ENCODE assay signal across 9 cellular contexts in the genomic region with DNA sequence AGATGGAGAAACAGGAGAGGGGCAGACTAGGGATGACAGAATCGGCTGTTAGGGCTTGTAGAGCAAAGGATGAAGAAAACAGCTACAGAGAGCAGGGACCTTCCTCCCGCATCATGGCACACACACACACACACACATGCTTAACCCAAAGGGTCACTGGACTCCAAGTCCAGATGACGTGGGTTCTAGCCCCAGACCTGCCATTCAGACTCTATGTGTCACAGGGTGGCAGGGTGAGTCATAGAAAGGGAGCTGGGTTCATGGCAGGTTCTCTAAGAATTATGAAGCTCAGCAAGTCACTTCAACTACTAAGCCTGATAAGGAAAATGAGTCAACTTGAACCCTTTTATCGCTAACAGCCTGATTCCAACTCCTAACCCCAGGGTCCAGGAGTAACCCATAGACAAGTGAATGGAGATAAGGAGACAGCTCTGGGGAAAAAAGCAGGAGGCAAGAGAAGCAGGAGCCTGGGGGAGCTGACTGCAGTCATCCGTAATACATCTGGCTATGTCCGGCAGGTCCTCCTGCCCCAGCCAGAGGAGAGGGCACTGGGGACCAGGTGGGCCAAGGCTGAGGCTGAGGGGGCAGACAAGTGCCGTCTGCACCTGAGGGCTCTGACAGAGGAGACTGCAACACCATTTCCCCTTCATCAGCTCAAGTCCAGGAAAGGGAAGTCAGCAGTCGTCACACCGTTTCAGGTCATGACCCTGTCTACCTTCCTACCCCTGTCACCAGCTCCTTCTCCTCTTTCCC. TPM values are rescaled to one million over a fixed set of nuclear protein-coding genes. Genes with fewer than 3 reads are reported as not detected.
A peak's percentile ranks its signal among the peaks of the same experiment; 100 is the strongest.
DNase-seq lines count a peak whose midpoint lies in the region; ATAC-seq and TF ChIP-seq lines count a peak whose summit lies in the region.
"Had no signal": no experiment of that assay in that cellular context is flagged by ENCODE, and none has a peak within 500 bp of the region (broad histone marks: within the 10 kb centered on the region; RNA-seq: fewer than 3 reads in every experiment).

No MANE protein-coding gene starts in this region.

- ATAC-seq in activated CD8-positive, alpha-beta memory T cell treated with anti-CD3 and anti-CD28 coated beads, Interleukin-2, amount 10 ng/mL, durations not matched to agents 7 days and 5 days: peak; percentile 40
- ATAC-seq in HG03159 (IDR thresholded peaks at IDR 0.05; ENCODE audit: unreplicated experiment): no peak

- no peak overlapping the region for H3K9ac ChIP-seq in smooth muscle cell (ENCODE audit: low read depth)

- H3K4me1 Mint-ChIP-seq in activated CD8-positive, alpha-beta memory T cell treated with anti-CD3 and anti-CD28 coated beads, Interleukin-2, amount 10 ng/mL, durations not matched to agents 7 days and 5 days: peaks cover 43% of the 10 kb centered on the region
- peaks cover 48 to 51% of the 10 kb centered on the region in 2 donors for H3K4me1 Mint-ChIP-seq in immature natural killer cell

- H3K36me3 ChIP-seq in smooth muscle cell (ENCODE audit: low read depth): no peaks in the 10 kb centered on the region

- peak overlapping the region; percentile 66 for H3K27ac ChIP-seq in smooth muscle cell (ENCODE audit: low read depth)

- TF ChIP-seq CTCF in fibroblast of the aortic adventitia (IDR thresholded peaks at IDR 0.05; ENCODE audit: insufficient read depth, low read length): no peak
- TF ChIP-seq CTCF in smooth muscle cell (IDR thresholded peaks at IDR 0.05; ENCODE audit: borderline replicate concordance, insufficient read depth, poor library complexity, severe bottlenecking): no peak

- no peaks in the 10 kb centered on the region for H3K9me3 Mint-ChIP-seq in activated CD8-positive, alpha-beta memory T cell treated with anti-CD3 and anti-CD28 coated beads, Interleukin-2, amount 10 ng/mL, durations not matched to agents 7 days and 5 days (ENCODE audit: low read depth)
- H3K9me3 Mint-ChIP-seq in immature natural killer cell: no peaks in the 10 kb centered on the region

- WGBS in smooth muscle cell (ENCODE audit: low lambda C conversion rate): 44% methylated on average over 9 of the region's 9 CpGs

- no peaks in the 10 kb centered on the region for H3K9me3 ChIP-seq in smooth muscle cell (replicated peaks; ENCODE audit: low read depth)

- peaks cover 15% of the 10 kb centered on the region for H3F3A ChIP-seq in smooth muscle cell (ENCODE audit: low read depth)

- H3K4me2 ChIP-seq in smooth muscle cell: peak overlapping the region; percentile 8

- no peaks in the 10 kb centered on the region for H3K27me3 ChIP-seq in smooth muscle cell (ENCODE audit: low read depth)

- CTCF ChIA-PET in activated CD8-positive, alpha-beta memory T cell treated with anti-CD3 and anti-CD28 coated beads, Interleukin-2, amount 10 ng/mL, durations not matched to agents 7 days and 5 days (lab: Charles Lee): interaction anchor here (0.7 to 3.9 kb wide), 9 partner anchors 10 to 120 kb away, joined by 3 to 25 read pairs (median 7); no protein-coding TSS in a partner anchor

- no peak overlapping the region for H2AFZ ChIP-seq in smooth muscle cell (ENCODE audit: low read depth)

- peak overlapping the region; percentile 75 for H3K27ac Mint-ChIP-seq in activated CD8-positive, alpha-beta memory T cell treated with anti-CD3 and anti-CD28 coated beads, Interleukin-2, amount 10 ng/mL, durations not matched to agents 7 days and 5 days
- peak overlapping the region in 3 of 6 donors; percentile 7 to 86 (median 49) for H3K27ac Mint-ChIP-seq in immature natural killer cell

- peak; percentile 65 for DNase-seq in activated CD8-positive, alpha-beta memory T cell treated with anti-CD3 and anti-CD28 coated beads, Interleukin-2, amount 10 ng/mL, durations not matched to agents 7 days and 5 days
- no peak for DNase-seq in activated CD8-positive, alpha-beta memory T cell treated with anti-CD3 and anti-CD28 coated beads for 24 hours
- peak; percentile 50 to 67 for DNase-seq in activated CD4-positive, alpha-beta T cell treated with anti-CD3 and anti-CD28 coated beads, Interleukin-2, amount 50 U/mL, for 48 hours
- DNase-seq in fibroblast of the aortic adventitia (ENCODE audit: low read depth) (peak; percentile 98), smooth muscle cell (lab: John Stamatoyannopoulos, UW; ENCODE audit: unreplicated experiment) (no peak), DMS153 treated with DMSO at 0.1 percent for 48 hours (lab: John Stamatoyannopoulos, UW; ENCODE audit: unreplicated experiment) (no peak), immature natural killer cell (no peak)
- DNase-seq: DND-41 had no signal

- H4K20me1 ChIP-seq in smooth muscle cell (ENCODE audit: low read depth): peaks cover under 1% of the 10 kb centered on the region

- peaks cover 18% of the 10 kb centered on the region for H3K79me2 ChIP-seq in smooth muscle cell (ENCODE audit: low read depth)

- no peaks in the 10 kb centered on the region for H3K27me3 Mint-ChIP-seq in activated CD8-positive, alpha-beta memory T cell treated with anti-CD3 and anti-CD28 coated beads, Interleukin-2, amount 10 ng/mL, durations not matched to agents 7 days and 5 days
- peaks cover 0 to 7% (median 3%) of the 10 kb centered on the region in 3 donors for H3K27me3 Mint-ChIP-seq in immature natural killer cell (ENCODE audit: low read depth in 3 of 3)

- H3K4me1 ChIP-seq in smooth muscle cell (ENCODE audit: low read depth): peaks cover 17% of the 10 kb centered on the region

- H3K36me3 Mint-ChIP-seq in activated CD8-positive, alpha-beta memory T cell treated with anti-CD3 and anti-CD28 coated beads, Interleukin-2, amount 10 ng/mL, durations not matched to agents 7 days and 5 days: peaks cover 4% of the 10 kb centered on the region
- no peaks in the 10 kb centered on the region for H3K36me3 Mint-ChIP-seq in immature natural killer cell

- H3K4me3 ChIP-seq in fibroblast of the aortic adventitia (ENCODE audit: low read depth, low read length): no peak overlapping the region
- no peak overlapping the region for H3K4me3 ChIP-seq in smooth muscle cell

- H3K4me3 Mint-ChIP-seq in activated CD8-positive, alpha-beta memory T cell treated with anti-CD3 and anti-CD28 coated beads, Interleukin-2, amount 10 ng/mL, durations not matched to agents 7 days and 5 days: no peak overlapping the region
- H3K4me3 Mint-ChIP-seq in immature natural killer cell: peak overlapping the region in 2 of 5 donors; percentile 16 to 29

RNA-seq across cellular contexts. Expression of gene TNFRSF1A, which starts 3.6 kb away (rescaled TPM):
- total RNA-seq in activated CD8-positive, alpha-beta memory T cell treated with anti-CD3 and anti-CD28 coated beads, Interleukin-2, amount 10 ng/mL, durations not matched to agents 7 days and 5 days: 10 to 100 TPM; 63.3 to 71.5 TPM
- total RNA-seq in fibroblast of the aortic adventitia (ENCODE audit: low replicate concordance) (146 and 207 TPM in 2 replicates), smooth muscle cell (110 and 139 TPM in 2 replicates)
- polyA plus RNA-seq in smooth muscle cell (144 and 148 TPM in 2 replicates), immature natural killer cell (10 to 100 TPM; 37.7 to 89.0 (median 67.0) TPM)

RNA-seq across cellular contexts. Expression of gene SCNN1A, which starts 29.9 kb away (rescaled TPM):
- total RNA-seq in activated CD8-positive, alpha-beta memory T cell treated with anti-CD3 and anti-CD28 coated beads, Interleukin-2, amount 10 ng/mL, durations not matched to agents 7 days and 5 days: under 1 TPM; 0.49 to 0.58 TPM
- total RNA-seq in fibroblast of the aortic adventitia (ENCODE audit: low replicate concordance) (under 0.01 TPM in 1 of 2 replicates, not detected in the other), smooth muscle cell (1.3 and 1.5 TPM in 2 replicates)
- polyA plus RNA-seq in smooth muscle cell (0.57 and 1.0 TPM in 2 replicates), immature natural killer cell (under 1 TPM in 2 of 3 donors, not detected in 1; 0.10 to 0.64 TPM)

RNA-seq across cellular contexts. Expression of gene PLEKHG6, which starts 35.0 kb away (rescaled TPM):
- total RNA-seq in activated CD8-positive, alpha-beta memory T cell treated with anti-CD3 and anti-CD28 coated beads, Interleukin-2, amount 10 ng/mL, durations not matched to agents 7 days and 5 days: not detected
- total RNA-seq in fibroblast of the aortic adventitia (ENCODE audit: low replicate concordance) (not detected in 2 replicates), smooth muscle cell (6.5 and 7.8 TPM in 2 replicates)
- polyA plus RNA-seq in smooth muscle cell (5.2 and 21.9 TPM in 2 replicates), immature natural killer cell (under 1 TPM in 2 of 3 donors, not detected in 1; 0.19 to 0.61 TPM)

RNA-seq across cellular contexts. Expression of gene LTBR, which starts 38.5 kb away (rescaled TPM):
- total RNA-seq in activated CD8-positive, alpha-beta memory T cell treated with anti-CD3 and anti-CD28 coated beads, Interleukin-2, amount 10 ng/mL, durations not matched to agents 7 days and 5 days: under 1 TPM; 0.30 to 0.41 TPM
- total RNA-seq in fibroblast of the aortic adventitia (ENCODE audit: low replicate concordance): 71.8 and 93.7 TPM in 2 replicates
- 35.1 and 38.3 TPM in 2 replicates for total RNA-seq in smooth muscle cell
- 72.9 and 97.8 TPM in 2 replicates for polyA plus RNA-seq in smooth muscle cell
- polyA plus RNA-seq in immature natural killer cell: 1 to 10 TPM; 1.2 to 3.6 (median 2.8) TPM

Comparison
In these comparisons a context has a peak if more than half of its experiments do, and no peak if none do; other contexts are left out.
1. DNase-seq: peak in activated CD8-positive, alpha-beta memory T cell treated with anti-CD3 and anti-CD28 coated beads, Interleukin-2, amount 10 ng/mL, durations not matched to agents 7 days and 5 days (single experiment), activated CD4-positive, alpha-beta T cell treated with anti-CD3 and anti-CD28 coated beads, Interleukin-2, amount 50 U/mL, for 48 hours (2 of 2) and fibroblast of the aortic adventitia (single experiment); none in activated CD8-positive, alpha-beta memory T cell treated with anti-CD3 and anti-CD28 coated beads for 24 hours (single experiment), smooth muscle cell (single experiment), DMS153 treated with DMSO at 0.1 percent for 48 hours (single experiment) and immature natural killer cell (0 of 3).